In the genomic region with DNA sequence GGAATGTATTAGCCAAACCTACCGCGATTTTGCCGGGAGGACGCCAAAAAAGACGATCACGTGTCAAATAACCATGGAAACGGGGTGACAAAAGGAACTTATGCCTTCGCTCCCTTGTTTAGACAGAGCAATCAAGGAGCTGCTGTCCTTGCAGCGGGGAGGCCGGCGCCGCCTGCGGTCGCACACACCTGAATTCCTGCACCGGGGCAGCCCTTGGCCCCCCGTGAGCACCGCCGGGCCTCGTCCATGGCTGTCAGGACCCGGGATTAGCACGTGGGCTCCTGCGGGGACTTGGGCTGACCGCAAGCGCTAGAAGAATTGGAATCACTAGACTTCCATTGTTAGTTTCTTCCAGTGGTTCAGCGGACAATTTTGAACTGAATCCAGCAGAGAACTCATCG, we compare ENCODE assay signal across 12 cellular contexts.
A peak's percentile ranks its signal among the peaks of the same experiment; 100 is the strongest.
DNase-seq lines count a peak whose midpoint lies in the region; ATAC-seq, FAIRE-seq and TF ChIP-seq lines count a peak whose summit lies in the region.
"Had no signal": no experiment of that assay in that cellular context is flagged by ENCODE, and none has a peak within 500 bp of the region (broad histone marks: within the 10 kb centered on the region; RNA-seq: fewer than 3 reads in every experiment).

No MANE protein-coding gene starts in this region.

- no peak overlapping the region for H4K91ac ChIP-seq in IMR-90 (ENCODE audit: insufficient read depth, low read depth, low read length)
- no peak overlapping the region for H4K91ac ChIP-seq in H1 (replicated peaks; ENCODE audit: insufficient read length, low read length)

- POLR2A ChIA-PET in IMR-90 (lab: Charles Lee; ENCODE audit: unreplicated experiment) (no interaction called here), H1 (lab: Charles Lee; ENCODE audit: partially characterized antibody) (interaction anchor here (0.6 kb wide), 1 partner anchor 10 kb away, joined by 3 read pairs; no protein-coding TSS in a partner anchor)

- TF ChIP-seq CTCF in IMR-90 (conservative IDR thresholded peaks at IDR 0.05; ENCODE audit: low read depth, low read length) (no peak), H1 (IDR thresholded peaks at IDR 0.05; ENCODE audit: control extremely low read depth in 1 of 3, insufficient read depth in 1 of 3, low read depth in 1 of 3, low read length in 3 of 3) (no peak), brain microvascular endothelial cell (IDR thresholded peaks at IDR 0.05; ENCODE audit: low read depth, low read length, missing control alignments) (no peak)

- H3K56ac ChIP-seq in IMR-90 (ENCODE audit: extremely low read depth, insufficient read depth, low read length): no peak overlapping the region
- no peak overlapping the region for H3K56ac ChIP-seq in H1 (replicated peaks; ENCODE audit: insufficient read length, low read depth, low read length)

- H3K27ac ChIP-seq in IMR-90 (ENCODE audit: insufficient read depth, low read length) (no peak overlapping the region), H1 (ENCODE audit: low read depth, low read length) (no peak overlapping the region), brain microvascular endothelial cell (no peak overlapping the region)

- H4K8ac ChIP-seq in IMR-90 (ENCODE audit: low read depth in 2 of 2, low read length in 2 of 2) (no peak overlapping the region), H1 (ENCODE audit: extremely low read depth, insufficient read depth, low read length) (no peak overlapping the region)

- no peak overlapping the region for H2AK9ac ChIP-seq in IMR-90 (replicated peaks; ENCODE audit: low read depth, low read length, poor library complexity)

- TF ChIP-seq POLR2A in IMR-90 (IDR thresholded peaks at IDR 0.05; ENCODE audit: low read depth, low read length) (no peak), H1 (IDR thresholded peaks at IDR 0.05; ENCODE audit: control extremely low read depth in 1 of 2, low read depth in 2 of 2, low read length in 2 of 2) (no peak)

- dilution Hi-C loops in IMR-90 (cut with HindIII; ENCODE audit: low sequenced_read_pairs, unreplicated experiment): no loop called here

- BruUV-seq in IMR-90 (replicated peaks; lab: Mats Ljungman, UMichigan): no TSS peak

- CTCF ChIA-PET in IMR-90 (lab: Yijun Ruan, JAX) (no interaction called here), H1 (lab: Charles Lee; ENCODE audit: partially characterized antibody) (interaction anchor here (1.0 to 3.1 kb wide), 5 partner anchors 11 to 319 kb away, joined by 3 to 39 read pairs (median 6); no protein-coding TSS in a partner anchor)

- peaks cover 6% of the 10 kb centered on the region; the same call in 1 of the 2 replicates for H3K23me2 ChIP-seq in H1 (ENCODE audit: low read depth, low read length)

- H3K9me3 Mint-ChIP-seq in stimulated activated naive B cell treated with anti-CD40 and anti-IgM and Interleukin-4, amounts not matched to agents 10 μg/mL and 1 μg/mL and 100 μg/mL, for 72 hours: peaks cover 7% of the 10 kb centered on the region in 2 donors
- H3K9me3 Mint-ChIP-seq in T-helper 2 cell treated with Interferon-gamma antibody and Interleukin-4, amounts not matched to agents 5 μg/mL and 100 μg/mL, for 36 hours: peaks cover 6% of the 10 kb centered on the region

- in situ Hi-C loops in IMR-90 (cut with MboI; ENCODE audit: low sequenced_read_pairs) (no loop called here), brain microvascular endothelial cell (cut with HindIII; ENCODE audit: low pct_ligation_motif_present, low sequenced_read_pairs) (no loop called here)

- H2AK5ac ChIP-seq in IMR-90 (ENCODE audit: low read depth, low read length): no peak overlapping the region
- no peak overlapping the region for H2AK5ac ChIP-seq in H1 (ENCODE audit: low read depth, low read length)

- H2BK120ac ChIP-seq in IMR-90 (ENCODE audit: low read depth, low read length): no peak overlapping the region
- H2BK120ac ChIP-seq in H1 (replicated peaks; ENCODE audit: low read depth, low read length): no peak overlapping the region

- peak overlapping the region; percentile 42 to 51 for H3K4me3 Mint-ChIP-seq in stimulated activated naive B cell treated with anti-CD40 and anti-IgM and Interleukin-4, amounts not matched to agents 10 μg/mL and 1 μg/mL and 100 μg/mL, for 72 hours
- no peak overlapping the region for H3K4me3 Mint-ChIP-seq in T-helper 2 cell treated with Interferon-gamma antibody and Interleukin-4, amounts not matched to agents 5 μg/mL and 100 μg/mL, for 36 hours
- H3K4me3 Mint-ChIP-seq: stimulated activated effector memory CD8-positive, alpha-beta T cell treated with anti-CD3 and anti-CD28 coated beads, Interleukin-12 subunit alpha, Interleukin-12 subunit beta, amount 100 ng/mL, for 72 hours had no signal

- H3K9me3 ChIP-seq in IMR-90 (ENCODE audit: control insufficient read depth, insufficient read depth, low read length) (no peaks in the 10 kb centered on the region), H1 (ENCODE audit: insufficient read depth in 2 of 2, low read depth in 1 of 2, low read length in 1 of 2) (no peaks in the 10 kb centered on the region)
- H3K9me3 ChIP-seq: mucosa of descending colon had no signal

- peaks cover 0 to 14% of the 10 kb centered on the region in 2 donors for H3K4me1 Mint-ChIP-seq in stimulated activated naive B cell treated with anti-CD40 and anti-IgM and Interleukin-4, amounts not matched to agents 10 μg/mL and 1 μg/mL and 100 μg/mL, for 72 hours
- H3K4me1 Mint-ChIP-seq in T-helper 2 cell treated with Interferon-gamma antibody and Interleukin-4, amounts not matched to agents 5 μg/mL and 100 μg/mL, for 36 hours (ENCODE audit: low read depth): peaks cover 10% of the 10 kb centered on the region

- H4K5ac ChIP-seq in IMR-90 (ENCODE audit: low read depth, low read length) (no peak overlapping the region), H1 (ENCODE audit: insufficient read length, low read depth, low read length) (no peak overlapping the region)

- 7% methylated on average over 13 of the region's 26 CpGs; no CpG with 5 or more reads in 1 of the 2 experiments for WGBS in IMR-90 (ENCODE audit: extremely low coverage in 2 of 2, insufficient read length in 1 of 2), 2 experiments
- WGBS in H1 (ENCODE audit: extremely low coverage in 1 of 2, insufficient coverage in 1 of 2, insufficient read length in 1 of 2, insufficient replicate concordance in 2 of 2, low coverage in 1 of 2, low lambda C conversion rate in 2 of 2, missing lambda C conversion rate in 1 of 2), 2 experiments: 21% methylated on average over 26 of the region's 26 CpGs; no CpG with 5 or more reads in 1 of the 2 experiments

- no peak for DNase-seq in IMR-90
- DNase-seq in H1 (ENCODE audit: low read depth in 1 of 2, low spot score in 2 of 2): peak; percentile 25 to 80
- no peak for DNase-seq in left lobe of liver (ENCODE audit: low spot score)
- DNase-seq in stimulated activated naive B cell treated with anti-CD40 and anti-IgM and Interleukin-4, amounts not matched to agents 10 μg/mL and 1 μg/mL and 100 μg/mL, for 72 hours: no peak
- DNase-seq in brain microvascular endothelial cell: no peak
- no peak for DNase-seq in NCI-H526 (lab: John Stamatoyannopoulos, UW)
- no peak for DNase-seq in T-helper 2 cell treated with Interferon-gamma antibody and Interleukin-4, amounts not matched to agents 5 μg/mL and 100 μg/mL, for 36 hours (ENCODE audit: low spot score)
- DNase-seq: COR-L47, NCI-H1417 treated with DMSO at 0.1 percent for 48 hours had no signal

- no peak overlapping the region for H3K4me3 ChIP-seq in IMR-90 (ENCODE audit: insufficient read depth, low read depth, low read length)
- H3K4me3 ChIP-seq in H1 (ENCODE audit: extremely low read depth in 1 of 4, insufficient read depth in 2 of 4, low read depth in 3 of 4, low read length in 4 of 4): peak overlapping the region in 1 of 4 experiments; percentile 35; a peak in 2 of 8 replicates
- no peak overlapping the region for H3K4me3 ChIP-seq in brain microvascular endothelial cell (ENCODE audit: low read depth, low read length)
- H3K4me3 ChIP-seq: mucosa of descending colon had no signal

- peak overlapping the region; percentile 49; the same call in 1 of the 2 replicates for H3K4me2 ChIP-seq in IMR-90 (ENCODE audit: low read depth, low read length)
- H3K4me2 ChIP-seq in H1 (ENCODE audit: insufficient read depth in 1 of 2, low read depth in 2 of 2, low read length in 2 of 2): peak overlapping the region; percentile 42 to 57; a peak in 3 of 4 replicates

- H3K79me2 ChIP-seq in H1 (ENCODE audit: control insufficient read depth in 1 of 2, insufficient read depth in 2 of 2, low read length in 2 of 2): no peaks in the 10 kb centered on the region

- no peaks in the 10 kb centered on the region for H3K9me1 ChIP-seq in IMR-90 (ENCODE audit: insufficient read depth, low read length)

- H3K27me3 ChIP-seq in IMR-90 (ENCODE audit: control insufficient read depth, insufficient read depth, low read length) (peaks cover 24% of the 10 kb centered on the region), H1 (replicated peaks in 1 of 4; ENCODE audit: control insufficient read depth in 3 of 4, extremely low read depth in 1 of 4, insufficient read depth in 3 of 4, low read length in 3 of 4) (no peaks in the 10 kb centered on the region; a peak in 1 of 7 replicates), brain microvascular endothelial cell (replicated peaks) (peaks cover 8% of the 10 kb centered on the region)

- H3K79me1 ChIP-seq in IMR-90 (ENCODE audit: low read depth in 1 of 2, low read length in 2 of 2) (no peaks in the 10 kb centered on the region), H1 (ENCODE audit: low read depth, low read length) (no peaks in the 10 kb centered on the region)

- H3K4ac ChIP-seq in IMR-90 (ENCODE audit: low read depth, low read length) (no peak overlapping the region), H1 (replicated peaks; ENCODE audit: insufficient read length, low read depth, low read length) (no peak overlapping the region)

- TF ChIP-seq RAD21 in IMR-90 (IDR thresholded peaks at IDR 0.05; ENCODE audit: low read length): no peak
- peak; percentile 29 to 36; a peak in 2 of 4 replicates for TF ChIP-seq RAD21 in H1 (IDR thresholded peaks at IDR 0.05 in 1 of 2, conservative IDR thresholded peaks at IDR 0.05 in 1 of 2; ENCODE audit: low read depth in 2 of 2, low read length in 2 of 2)

- H3K27me3 Mint-ChIP-seq in stimulated activated naive B cell treated with anti-CD40 and anti-IgM and Interleukin-4, amounts not matched to agents 10 μg/mL and 1 μg/mL and 100 μg/mL, for 72 hours: peaks cover 28 to 57% of the 10 kb centered on the region in 2 donors
- peaks cover 3% of the 10 kb centered on the region for H3K27me3 Mint-ChIP-seq in T-helper 2 cell treated with Interferon-gamma antibody and Interleukin-4, amounts not matched to agents 5 μg/mL and 100 μg/mL, for 36 hours (ENCODE audit: low read depth)

- no peak for TF ChIP-seq EP300 in H1 (IDR thresholded peaks at IDR 0.05; ENCODE audit: borderline replicate concordance in 1 of 2, low read depth in 2 of 2, low read length in 2 of 2)

- ATAC-seq in IMR-90 (ENCODE audit: low read depth) (no peak), left lobe of liver (peak; percentile 22), HG03139 (IDR thresholded peaks at IDR 0.05; ENCODE audit: unreplicated experiment) (no peak)
- no peak for ATAC-seq in stimulated activated naive B cell treated with anti-CD40 and anti-IgM and Interleukin-4, amounts not matched to agents 10 μg/mL and 1 μg/mL and 100 μg/mL, for 72 hours (replicated peaks)
- ATAC-seq: mucosa of descending colon; stimulated activated effector memory CD8-positive, alpha-beta T cell treated with anti-CD3 and anti-CD28 coated beads, Interleukin-12 subunit alpha, Interleukin-12 subunit beta, amount 100 ng/mL, for 72 hours had no signal

- H2BK15ac ChIP-seq in IMR-90 (ENCODE audit: low read depth, low read length) (no peak overlapping the region), H1 (ENCODE audit: low read length) (no peak overlapping the region)

- intact Hi-C loops in IMR-90 (cut with micrococcal nuclease): loop anchor here (5.0 kb wide), 1 partner anchor 427 kb away; no protein-coding TSS in a partner anchor

- H3K9ac ChIP-seq in IMR-90 (ENCODE audit: low read depth, low read length): no peak overlapping the region
- H3K9ac ChIP-seq in H1 (replicated peaks in 1 of 4; ENCODE audit: extremely low read depth in 1 of 4, low read depth in 3 of 4, low read length in 3 of 4): no peak overlapping the region

- no peak overlapping the region for H2AFZ ChIP-seq in IMR-90 (replicated peaks; ENCODE audit: low read length, poor library complexity)
- no peak overlapping the region for H2AFZ ChIP-seq in H1 (ENCODE audit: low read length)

- no peak overlapping the region for H3K18ac ChIP-seq in IMR-90 (ENCODE audit: low read depth, low read length)
- 0 out of 2 replicates have a peak overlapping the region, but pooled peaks have one; percentile 27 for H3K18ac ChIP-seq in H1 (ENCODE audit: extremely low read depth, low read length)

- peaks cover 5 to 6% of the 10 kb centered on the region in 2 donors for H3K36me3 Mint-ChIP-seq in stimulated activated naive B cell treated with anti-CD40 and anti-IgM and Interleukin-4, amounts not matched to agents 10 μg/mL and 1 μg/mL and 100 μg/mL, for 72 hours
- no peaks in the 10 kb centered on the region for H3K36me3 Mint-ChIP-seq in T-helper 2 cell treated with Interferon-gamma antibody and Interleukin-4, amounts not matched to agents 5 μg/mL and 100 μg/mL, for 36 hours (ENCODE audit: low read depth)
- H3K36me3 Mint-ChIP-seq: stimulated activated effector memory CD8-positive, alpha-beta T cell treated with anti-CD3 and anti-CD28 coated beads, Interleukin-12 subunit alpha, Interleukin-12 subunit beta, amount 100 ng/mL, for 72 hours had no signal

- no peaks in the 10 kb centered on the region for H3K4me1 ChIP-seq in IMR-90 (ENCODE audit: control insufficient read depth, insufficient read depth, low read length)
- H3K4me1 ChIP-seq in H1 (replicated peaks in 1 of 4; ENCODE audit: control insufficient read depth in 3 of 4, insufficient read depth in 4 of 4, low read length in 3 of 4): peaks cover 0 to 2% (median 0%) of the 10 kb centered on the region in 4 experiments; a peak in 1 of 7 replicates

- H2BK20ac ChIP-seq in IMR-90 (ENCODE audit: low read depth, low read length) (no peak overlapping the region), H1 (ENCODE audit: low read length) (no peak overlapping the region)

- FAIRE-seq in H1 (lab: Jason Lieb, UNC): peak; percentile 76

- H2BK5ac ChIP-seq in IMR-90 (ENCODE audit: low read depth, low read length, poor library complexity, severe bottlenecking) (no peak overlapping the region), H1 (ENCODE audit: low read depth, low read length) (no peak overlapping the region)

- no peak overlapping the region for H3K23ac ChIP-seq in IMR-90 (ENCODE audit: low read depth, low read length)
- no peak overlapping the region for H3K23ac ChIP-seq in H1 (ENCODE audit: insufficient read length)

- H3K14ac ChIP-seq in IMR-90 (replicated peaks; ENCODE audit: low read depth, low read length) (no peak overlapping the region), H1 (ENCODE audit: insufficient read length) (no peak overlapping the region)

- H2BK12ac ChIP-seq in H1 (ENCODE audit: low read depth, low read length): no peak overlapping the region

- H4K20me1 ChIP-seq in IMR-90 (ENCODE audit: insufficient read depth, low read length) (no peaks in the 10 kb centered on the region), H1 (replicated peaks in 1 of 2; ENCODE audit: control insufficient read depth in 1 of 2, insufficient read depth in 2 of 2, low read length in 2 of 2) (no peaks in the 10 kb centered on the region)

- H3K36me3 ChIP-seq in IMR-90 (ENCODE audit: control insufficient read depth, insufficient read depth, low read length) (no peaks in the 10 kb centered on the region), H1 (ENCODE audit: control insufficient read depth in 2 of 4, insufficient read depth in 4 of 4, low read length in 3 of 4) (no peaks in the 10 kb centered on the region), brain microvascular endothelial cell (replicated peaks) (no peaks in the 10 kb centered on the region)

- H3K27ac Mint-ChIP-seq in stimulated activated naive B cell treated with anti-CD40 and anti-IgM and Interleukin-4, amounts not matched to agents 10 μg/mL and 1 μg/mL and 100 μg/mL, for 72 hours: no peak overlapping the region
- H3K27ac Mint-ChIP-seq in T-helper 2 cell treated with Interferon-gamma antibody and Interleukin-4, amounts not matched to agents 5 μg/mL and 100 μg/mL, for 36 hours: no peak overlapping the region
- H3K27ac Mint-ChIP-seq: stimulated activated effector memory CD8-positive, alpha-beta T cell treated with anti-CD3 and anti-CD28 coated beads, Interleukin-12 subunit alpha, Interleukin-12 subunit beta, amount 100 ng/mL, for 72 hours had no signal

Comparison
In these comparisons a context has a peak if more than half of its experiments do, and no peak if none do; other contexts are left out.
1. DNase-seq: peak in H1 (2 of 2); none in IMR-90 (single experiment), left lobe of liver (single experiment), stimulated activated naive B cell treated with anti-CD40 and anti-IgM and Interleukin-4, amounts not matched to agents 10 μg/mL and 1 μg/mL and 100 μg/mL, for 72 hours (single experiment), brain microvascular endothelial cell (single experiment), NCI-H526 (0 of 2) and T-helper 2 cell treated with Interferon-gamma antibody and Interleukin-4, amounts not matched to agents 5 μg/mL and 100 μg/mL, for 36 hours (single experiment).